In genomic region chr7:67738145-67738544, GRCh38 we compare ENCODE assay signal across 28 cellular contexts.
"Had no signal": no experiment of that assay in that cellular context is flagged by ENCODE, and none has a peak within 500 bp of the region (broad histone marks: within the 10 kb centered on the region; RNA-seq: fewer than 3 reads in every experiment).

No MANE protein-coding gene starts in this region.

- DNase-seq: activated B cell treated with CpG ODN at 0.5 μM for 24 hours; activated CD4-positive, alpha-beta memory T cell treated with anti-CD3 and anti-CD28 coated beads for 36 hours; activated CD4-positive, alpha-beta T cell treated with anti-CD3 and anti-CD28 coated beads for 4 hours; activated CD4-positive, alpha-beta T cell treated with anti-CD3 and anti-CD28 coated beads, Interleukin-2, amount 50 U/mL, for 1 hour; activated CD4-positive, CD25-positive, alpha-beta regulatory T cell treated with anti-CD3 and anti-CD28 coated beads, Interleukin-2, amount 50 U/mL, for 72 hours; activated CD8-positive, alpha-beta memory T cell treated with anti-CD3 and anti-CD28 coated beads, Interleukin-2, amount 50 U/mL, for 4 hours; activated gamma-delta T cell treated with Interleukin-2 at 50 U/mL for 16 hours; activated naive CD4-positive, alpha-beta T cell treated with anti-CD3 and anti-CD28 coated beads for 36 hours; activated naive CD8-positive, alpha-beta T cell treated with anti-CD3 and anti-CD28 coated beads, Interleukin-2, amount 50 U/mL, for 24 hours; activated T-cell treated with anti-CD3 and anti-CD28 coated beads for 4 hours; activated T-cell treated with anti-CD3 and anti-CD28 coated beads, Interleukin-2, amount 50 U/mL, for 4 hours; anterior cingulate cortex; Kasumi-1; KG1; MG63; NCI-H1092; NCI-H1436 treated with DMSO at 0.1 percent for 48 hours; NCI-H1694 treated with DMSO at 0.1 percent for 48 hours; NCI-H524; RPMI8226; SHP77 treated with DMSO at 0.1 percent for 48 hours; SW 1271; T-helper 1 cell; T-helper 2 cell; T-helper 9 cell had no signal

- H3K9me3 ChIP-seq: MG63 had no signal

- ATAC-seq: activated naive CD4-positive, alpha-beta T cell treated with anti-CD3 and anti-CD28 coated beads, Interleukin-2, amount 50 U/mL, for 72 hours; activated naive CD8-positive, alpha-beta T cell treated with anti-CD3 and anti-CD28 coated beads, Interleukin-2, amount 50 U/mL, for 24 hours; activated T-cell treated with anti-CD3 and anti-CD28 coated beads, Interleukin-2, amount 50 U/mL, for 4 hours; Panc1 had no signal

- H3K4me3 ChIP-seq: MG63 had no signal

- H3K27ac ChIP-seq: VCaP had no signal

- H3K27me3 ChIP-seq: MG63 had no signal

- H3K36me3 ChIP-seq: MG63 had no signal
